Comparison of ENCODE assay signal across 29 cellular contexts in genomic region chr3:105744202-105744601, GRCh38.
DNase-seq lines count a peak whose midpoint lies in the region; ATAC-seq, FAIRE-seq and TF ChIP-seq lines count a peak whose summit lies in the region.
"Had no signal": no experiment of that assay in that cellular context is flagged by ENCODE, and none has a peak within 500 bp of the region (broad histone marks: within the 10 kb centered on the region; RNA-seq: fewer than 3 reads in every experiment).

No MANE protein-coding gene starts in this region.

- FAIRE-seq in astrocyte (lab: Jason Lieb, UNC) (peak; percentile 43), GM12892 (lab: Jason Lieb, UNC) (no peak)
- FAIRE-seq: islet of Langerhans had no signal

- DNase-seq in activated CD8-positive, alpha-beta memory T cell treated with anti-CD3 and anti-CD28 coated beads, Interleukin-2, amount 10 ng/mL, durations not matched to agents 7 days and 5 days: no peak
- DNase-seq in activated CD8-positive, alpha-beta memory T cell treated with anti-CD3 and anti-CD28 coated beads, Interleukin-2, amount 50 U/mL, for 48 hours: no peak
- peak; percentile 13 for DNase-seq in astrocyte (ENCODE audit: low read depth)
- DNase-seq in stimulated activated effector memory CD8-positive, alpha-beta T cell treated with anti-CD3 and anti-CD28 coated beads, Interleukin-12 subunit alpha, Interleukin-12 subunit beta, amount 100 ng/mL, for 72 hours (ENCODE audit: low spot score in 2 of 2): no peak
- no peak for DNase-seq in esophagus squamous epithelium (lab: John Stamatoyannopoulos, UW)
- no peak for DNase-seq in GM12892 (ENCODE audit: insufficient read length)
- DNase-seq: aorta; DMS153; effector memory CD4-positive, alpha-beta T cell; erythroblast; mesenchymal stem cell; NCI-H146; NCI-H345; NCI-H69; right cardiac atrium; Right ventricle myocardium superior; T1000; thyroid gland; WERI-Rb-1 had no signal

- CTCF ChIA-PET in activated CD8-positive, alpha-beta memory T cell treated with anti-CD3 and anti-CD28 coated beads, Interleukin-2, amount 10 ng/mL, durations not matched to agents 7 days and 5 days (lab: Charles Lee): no interaction called here

- no peaks in the 10 kb centered on the region for H4K20me1 ChIP-seq in SU-DHL-6 (ENCODE audit: low read depth, low read length)
- H4K20me1 ChIP-seq in astrocyte (ENCODE audit: insufficient read depth, low read length): no peaks in the 10 kb centered on the region

- H3K4me1 Mint-ChIP-seq in activated CD8-positive, alpha-beta memory T cell treated with anti-CD3 and anti-CD28 coated beads, Interleukin-2, amount 10 ng/mL, durations not matched to agents 7 days and 5 days: peaks cover 60% of the 10 kb centered on the region
- H3K4me1 Mint-ChIP-seq in astrocyte (ENCODE audit: low read depth, unreplicated experiment): peaks cover 15% of the 10 kb centered on the region
- H3K4me1 Mint-ChIP-seq in stimulated activated effector memory CD8-positive, alpha-beta T cell treated with anti-CD3 and anti-CD28 coated beads, Interleukin-12 subunit alpha, Interleukin-12 subunit beta, amount 100 ng/mL, for 72 hours: peaks cover 35% of the 10 kb centered on the region

- peaks cover 11% of the 10 kb centered on the region; the same call in 1 of the 2 replicates for H3F3A ChIP-seq in SU-DHL-6 (ENCODE audit: insufficient read depth)

- TF ChIP-seq POLR2A in esophagus squamous epithelium (IDR thresholded peaks at IDR 0.05) (no peak), GM12892 (IDR thresholded peaks at IDR 0.05; ENCODE audit: low read depth, low read length) (no peak)

- H3K27ac Mint-ChIP-seq in activated CD8-positive, alpha-beta memory T cell treated with anti-CD3 and anti-CD28 coated beads, Interleukin-2, amount 10 ng/mL, durations not matched to agents 7 days and 5 days: peak overlapping the region; percentile 72
- no peak overlapping the region for H3K27ac Mint-ChIP-seq in astrocyte (ENCODE audit: unreplicated experiment)
- peak overlapping the region; percentile 88 for H3K27ac Mint-ChIP-seq in stimulated activated effector memory CD8-positive, alpha-beta T cell treated with anti-CD3 and anti-CD28 coated beads, Interleukin-12 subunit alpha, Interleukin-12 subunit beta, amount 100 ng/mL, for 72 hours

- H3K4me2 ChIP-seq in SU-DHL-6 (ENCODE audit: low read depth, low read length, poor library complexity, severe bottlenecking) (no peak overlapping the region), astrocyte (ENCODE audit: low read length) (no peak overlapping the region)
- H3K4me2 ChIP-seq: smooth muscle cell had no signal

- peaks cover 6% of the 10 kb centered on the region; the same call in 1 of the 2 replicates for H3K79me2 ChIP-seq in SU-DHL-6 (ENCODE audit: insufficient read depth, low read length)
- no peaks in the 10 kb centered on the region for H3K79me2 ChIP-seq in astrocyte (ENCODE audit: insufficient read depth, low read length)

- no peaks in the 10 kb centered on the region for H3K27me3 Mint-ChIP-seq in activated CD8-positive, alpha-beta memory T cell treated with anti-CD3 and anti-CD28 coated beads, Interleukin-2, amount 10 ng/mL, durations not matched to agents 7 days and 5 days
- no peaks in the 10 kb centered on the region for H3K27me3 Mint-ChIP-seq in astrocyte (ENCODE audit: low read depth, unreplicated experiment)

- peaks cover 60% of the 10 kb centered on the region for H3K36me3 Mint-ChIP-seq in activated CD8-positive, alpha-beta memory T cell treated with anti-CD3 and anti-CD28 coated beads, Interleukin-2, amount 10 ng/mL, durations not matched to agents 7 days and 5 days
- H3K36me3 Mint-ChIP-seq in astrocyte (ENCODE audit: low read depth, unreplicated experiment): peaks cover 11% of the 10 kb centered on the region
- peaks cover 99% of the 10 kb centered on the region for H3K36me3 Mint-ChIP-seq in stimulated activated effector memory CD8-positive, alpha-beta T cell treated with anti-CD3 and anti-CD28 coated beads, Interleukin-12 subunit alpha, Interleukin-12 subunit beta, amount 100 ng/mL, for 72 hours

- no peak for TF ChIP-seq CTCF in SU-DHL-6 (IDR thresholded peaks at IDR 0.05; ENCODE audit: insufficient read depth, low read length, poor library complexity, severe bottlenecking)
- no peak for TF ChIP-seq CTCF in astrocyte (IDR thresholded peaks at IDR 0.05; ENCODE audit: insufficient read depth, low read depth, low read length)
- no peak for TF ChIP-seq CTCF in esophagus squamous epithelium (IDR thresholded peaks at IDR 0.05)

- H3K9me3 Mint-ChIP-seq in activated CD8-positive, alpha-beta memory T cell treated with anti-CD3 and anti-CD28 coated beads, Interleukin-2, amount 10 ng/mL, durations not matched to agents 7 days and 5 days (ENCODE audit: low read depth): peaks cover 5% of the 10 kb centered on the region
- no peaks in the 10 kb centered on the region for H3K9me3 Mint-ChIP-seq in astrocyte (ENCODE audit: unreplicated experiment)
- peaks cover 9% of the 10 kb centered on the region for H3K9me3 Mint-ChIP-seq in stimulated activated effector memory CD8-positive, alpha-beta T cell treated with anti-CD3 and anti-CD28 coated beads, Interleukin-12 subunit alpha, Interleukin-12 subunit beta, amount 100 ng/mL, for 72 hours

- no peaks in the 10 kb centered on the region for H3K9me3 ChIP-seq in SU-DHL-6 (ENCODE audit: insufficient read depth, low read length)
- H3K9me3 ChIP-seq in astrocyte (ENCODE audit: insufficient read depth, low read depth, low read length): no peaks in the 10 kb centered on the region
- peaks cover 0 to 4% (median 0%) of the 10 kb centered on the region in 3 donors for H3K9me3 ChIP-seq in esophagus squamous epithelium
- H3K9me3 ChIP-seq: thyroid gland, vagina had no signal

- WGBS in esophagus squamous epithelium, 2 donors: 85 to 100% methylated on average over 1 of the region's 1 CpG

- H3K4me3 ChIP-seq in SU-DHL-6 (ENCODE audit: insufficient read depth, low read length, poor library complexity, severe bottlenecking) (no peak overlapping the region), astrocyte (ENCODE audit: insufficient read depth, low read depth, low read length) (no peak overlapping the region), esophagus squamous epithelium (no peak overlapping the region)
- H3K4me3 ChIP-seq: cardiac muscle cell, coronary artery, smooth muscle cell, thyroid gland, vagina had no signal

- intact Hi-C loops in esophagus squamous epithelium (cut with DNase I): no loop called here

- no peaks in the 10 kb centered on the region for H3K27me3 ChIP-seq in SU-DHL-6 (ENCODE audit: low read length)
- no peaks in the 10 kb centered on the region for H3K27me3 ChIP-seq in astrocyte (ENCODE audit: insufficient read depth, low read length)
- no peaks in the 10 kb centered on the region for H3K27me3 ChIP-seq in esophagus squamous epithelium
- H3K27me3 ChIP-seq: cardiac muscle cell, thyroid gland, vagina had no signal

- H3K36me3 ChIP-seq in SU-DHL-6 (ENCODE audit: low read length): peaks cover 45% of the 10 kb centered on the region
- peaks cover 5% of the 10 kb centered on the region for H3K36me3 ChIP-seq in astrocyte (ENCODE audit: insufficient read depth, low read length)
- peaks cover 0 to 35% (median 0%) of the 10 kb centered on the region in 3 donors for H3K36me3 ChIP-seq in esophagus squamous epithelium

- H3K9ac ChIP-seq in SU-DHL-6 (ENCODE audit: low read length) (no peak overlapping the region), astrocyte (ENCODE audit: low read length) (no peak overlapping the region)

- ATAC-seq in activated CD8-positive, alpha-beta memory T cell treated with anti-CD3 and anti-CD28 coated beads, Interleukin-2, amount 10 ng/mL, durations not matched to agents 7 days and 5 days: no peak
- peak; percentile 22 for ATAC-seq in stimulated activated effector memory CD8-positive, alpha-beta T cell treated with anti-CD3 and anti-CD28 coated beads, Interleukin-12 subunit alpha, Interleukin-12 subunit beta, amount 100 ng/mL, for 72 hours
- no peak for ATAC-seq in HG03196 (IDR thresholded peaks at IDR 0.05; ENCODE audit: unreplicated experiment)
- ATAC-seq: left lobe of liver, Panc1, right cardiac atrium, SK-N-SH treated with all-trans-retinoic acid at 6 μM for 48 hours had no signal

- no peaks in the 10 kb centered on the region for H3K9me2 ChIP-seq in SU-DHL-6 (replicated peaks; ENCODE audit: insufficient read depth, low read length)

- H3K4me1 ChIP-seq in astrocyte (ENCODE audit: insufficient read depth, low read length): peaks cover 10% of the 10 kb centered on the region
- peaks cover 0 to 29% (median 16%) of the 10 kb centered on the region in 3 donors for H3K4me1 ChIP-seq in esophagus squamous epithelium

- H3K4me3 Mint-ChIP-seq in activated CD8-positive, alpha-beta memory T cell treated with anti-CD3 and anti-CD28 coated beads, Interleukin-2, amount 10 ng/mL, durations not matched to agents 7 days and 5 days: no peak overlapping the region
- no peak overlapping the region for H3K4me3 Mint-ChIP-seq in astrocyte (ENCODE audit: unreplicated experiment)
- H3K4me3 Mint-ChIP-seq in stimulated activated effector memory CD8-positive, alpha-beta T cell treated with anti-CD3 and anti-CD28 coated beads, Interleukin-12 subunit alpha, Interleukin-12 subunit beta, amount 100 ng/mL, for 72 hours: peak overlapping the region; percentile 24

- H2AFZ ChIP-seq in SU-DHL-6 (ENCODE audit: low read depth, low read length, severe bottlenecking): no peak overlapping the region
- H2AFZ ChIP-seq in astrocyte (ENCODE audit: low read depth, low read length): no peak overlapping the region

- H3K27ac ChIP-seq in SU-DHL-6 (ENCODE audit: low read depth, low read length) (0 out of 2 replicates have a peak overlapping the region, but pooled peaks have one; percentile 4), astrocyte (ENCODE audit: low read depth, low read length) (no peak overlapping the region), esophagus squamous epithelium (no peak overlapping the region)
- H3K27ac ChIP-seq: cardiac muscle cell, coronary artery, thyroid gland, vagina, WERI-Rb-1 had no signal
